In the genomic region with DNA sequence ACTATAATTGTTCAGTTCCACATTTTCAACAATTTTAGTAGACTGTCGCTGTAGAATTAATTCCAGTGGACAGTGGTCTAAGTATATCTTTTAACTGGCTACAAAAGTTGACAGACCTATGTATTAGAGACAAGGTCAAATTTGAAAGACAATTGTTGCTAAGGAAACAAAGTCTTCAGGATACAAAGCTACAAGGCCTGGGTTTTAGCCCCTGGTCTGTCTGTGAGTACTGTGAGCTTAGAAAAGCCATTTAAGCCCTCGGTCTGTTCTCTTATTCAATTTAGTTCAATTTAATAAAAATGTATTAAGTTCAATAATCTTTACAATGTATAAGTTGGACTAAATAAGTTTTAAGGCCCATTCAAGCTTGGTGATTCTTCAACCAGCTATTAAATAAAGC, we compare ENCODE assay signal across 20 cellular contexts.
"Had no signal": no experiment of that assay in that cellular context is flagged by ENCODE, and none has a peak within 500 bp of the region (broad histone marks: within the 10 kb centered on the region; RNA-seq: fewer than 3 reads in every experiment).

No MANE protein-coding gene starts in this region.

- H3K36me3 Mint-ChIP-seq: activated naive CD4-positive, alpha-beta T cell treated with anti-CD3 and anti-CD28 coated beads, Interleukin-2, amount 50 U/mL, for 24 hours; brain; stimulated activated effector memory CD8-positive, alpha-beta T cell treated with anti-CD3 and anti-CD28 coated beads, Interleukin-12 subunit alpha, Interleukin-12 subunit beta, amount 100 ng/mL, for 72 hours had no signal

- H3K36me3 ChIP-seq: neutrophil, tibial artery, uterus had no signal

- H3K9me3 Mint-ChIP-seq: activated B cell treated with CpG ODN at 0.5 μM for 24 hours; activated naive CD4-positive, alpha-beta T cell treated with anti-CD3 and anti-CD28 coated beads, Interleukin-2, amount 50 U/mL, for 24 hours had no signal

- H3K4me1 Mint-ChIP-seq: activated B cell treated with CpG ODN at 0.5 μM for 24 hours; activated naive CD4-positive, alpha-beta T cell treated with anti-CD3 and anti-CD28 coated beads, Interleukin-2, amount 50 U/mL, for 24 hours; central memory CD8-positive, alpha-beta T cell; stimulated activated effector memory CD8-positive, alpha-beta T cell treated with anti-CD3 and anti-CD28 coated beads, Interleukin-12 subunit alpha, Interleukin-12 subunit beta, amount 100 ng/mL, for 72 hours; T-helper 17 cell had no signal

- H3K4me1 ChIP-seq: uterus had no signal

- H3K27ac ChIP-seq: neutrophil, tibial artery, uterus had no signal

- FAIRE-seq: keratinocyte, small intestine had no signal

- H3K9me3 ChIP-seq: neutrophil, tibial artery, uterus had no signal

- H3K27ac Mint-ChIP-seq: activated B cell treated with CpG ODN at 0.5 μM for 24 hours; activated naive CD4-positive, alpha-beta T cell treated with anti-CD3 and anti-CD28 coated beads, Interleukin-2, amount 50 U/mL, for 24 hours; stimulated activated effector memory CD8-positive, alpha-beta T cell treated with anti-CD3 and anti-CD28 coated beads, Interleukin-12 subunit alpha, Interleukin-12 subunit beta, amount 100 ng/mL, for 72 hours; T-helper 17 cell had no signal

- H3K4me3 ChIP-seq: tibial artery, uterus had no signal

- DNase-seq: activated B cell treated with CpG ODN at 0.5 μM for 24 hours; activated CD4-positive, alpha-beta T cell treated with anti-CD3 and anti-CD28 coated beads, Interleukin-2, amount 50 U/mL, for 1 hour; activated T-cell treated with anti-CD3 and anti-CD28 coated beads for 4 hours; amniotic stem cell; cortex of kidney; hippocampal formation; left ventricle myocardium superior; mesenchymal stem cell; posterior cingulate gyrus; right cardiac atrium; small intestine; T-helper 17 cell; tibial artery; uterus had no signal

- H3K27me3 Mint-ChIP-seq: activated B cell treated with CpG ODN at 0.5 μM for 24 hours; activated naive CD4-positive, alpha-beta T cell treated with anti-CD3 and anti-CD28 coated beads, Interleukin-2, amount 50 U/mL, for 24 hours; central memory CD8-positive, alpha-beta T cell; T-helper 17 cell had no signal

- H3K4me3 Mint-ChIP-seq: activated B cell treated with CpG ODN at 0.5 μM for 24 hours; activated naive CD4-positive, alpha-beta T cell treated with anti-CD3 and anti-CD28 coated beads, Interleukin-2, amount 50 U/mL, for 24 hours; brain; central memory CD8-positive, alpha-beta T cell; stimulated activated effector memory CD8-positive, alpha-beta T cell treated with anti-CD3 and anti-CD28 coated beads, Interleukin-12 subunit alpha, Interleukin-12 subunit beta, amount 100 ng/mL, for 72 hours; T-helper 17 cell had no signal
